In the genomic region with DNA sequence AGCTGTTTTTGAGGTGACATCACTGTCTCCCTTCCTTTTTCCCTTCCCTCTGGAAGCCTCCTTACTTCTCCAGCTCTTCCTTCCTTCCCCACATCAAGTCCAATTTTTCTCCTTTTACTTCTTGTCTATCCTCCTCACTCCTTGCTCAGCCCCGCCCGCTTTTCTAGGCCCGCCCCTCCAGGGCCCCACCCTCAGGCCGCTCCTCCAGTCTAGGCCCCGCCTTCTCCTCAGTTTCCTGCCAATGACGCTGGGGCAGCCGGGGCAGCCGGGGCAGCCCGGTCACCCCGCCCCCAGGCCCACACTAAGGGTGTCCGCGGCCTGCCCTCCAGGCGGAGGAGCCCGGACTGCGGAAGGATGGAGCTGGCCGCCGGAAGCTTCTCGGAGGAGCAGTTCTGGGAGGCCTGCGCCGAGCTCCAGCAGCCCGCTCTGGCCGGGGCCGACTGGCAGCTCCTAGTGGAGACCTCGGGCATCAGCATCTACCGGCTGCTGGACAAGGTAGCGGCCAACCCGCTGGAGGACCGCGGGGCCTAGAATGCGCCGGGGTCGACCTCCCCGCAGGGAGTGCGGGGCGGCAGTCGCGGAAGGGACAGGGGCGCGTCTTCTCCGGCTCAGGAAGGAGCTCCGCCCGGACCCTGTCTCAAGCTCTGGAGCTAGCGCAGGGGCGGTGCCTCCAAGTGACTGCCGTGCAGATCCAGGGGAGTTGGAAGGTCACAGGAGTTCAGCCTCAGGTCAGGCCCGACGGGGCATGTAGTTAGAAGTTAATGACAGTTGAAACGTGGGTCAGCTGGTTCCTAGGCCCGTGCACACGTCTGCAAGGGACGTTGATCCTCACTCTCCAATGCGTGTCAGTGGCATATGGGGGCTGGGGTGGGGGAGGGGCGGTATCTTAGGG, we compare ENCODE assay signal across 8 cellular contexts. TPM values are rescaled to one million over a fixed set of nuclear protein-coding genes. Genes with fewer than 3 reads are reported as not detected.
DNase-seq lines count a peak whose midpoint lies in the region; ATAC-seq and TF ChIP-seq lines count a peak whose summit lies in the region.

A gene (plus strand): TSS at position 302 of the 892 bp plus-strand sequence. CDS start 53 bp downstream, at position 355.

- 0% methylated on average over 22 of the region's 53 CpGs; no CpG with 5 or more reads in 1 of the 2 experiments for WGBS in IMR-90 (ENCODE audit: extremely low coverage in 2 of 2, insufficient read length in 1 of 2), 2 experiments

- peak within 1 kb of the TSS; percentile 90 for H3K4me2 ChIP-seq in IMR-90 (ENCODE audit: low read depth, low read length)

- dilution Hi-C loops in IMR-90 (cut with HindIII; ENCODE audit: low sequenced_read_pairs, unreplicated experiment) = no loop called here

- intact Hi-C loops in IMR-90 (cut with micrococcal nuclease) = loop anchor here (10.0 kb wide), 1 partner anchor 326 kb away; a partner anchor contains a TSS

- peak within 1 kb of the TSS; percentile 91 to 97 for H4K8ac ChIP-seq in IMR-90 (ENCODE audit: low read depth in 2 of 2, low read length in 2 of 2)

- CTCF ChIA-PET in IMR-90 (lab: Yijun Ruan, JAX) = interaction anchor here (0.6 to 1.6 kb wide), 5 partner anchors 15 to 382 kb away, joined by 3 to 9 read pairs (median 4); no protein-coding TSS in a partner anchor

- peak within 1 kb of the TSS; percentile 59; the same call in 1 of the 3 replicates for H2BK15ac ChIP-seq in IMR-90 (ENCODE audit: low read depth, low read length)

- H3K4me1 ChIP-seq in IMR-90 (ENCODE audit: control insufficient read depth, insufficient read depth, low read length) (peaks cover 2% of the 10 kb centered on the region; the same call in 1 of the 2 replicates), neuron (ENCODE audit: insufficient read depth, low read length) (peaks cover 4% of the 10 kb centered on the region), subcutaneous abdominal adipose tissue (ENCODE audit: control insufficient read depth in 5 of 5, insufficient read depth in 5 of 5, low read length in 5 of 5) (peaks cover 2 to 24% (median 16%) of the 10 kb centered on the region in 5 donors)

- peak; percentile 33 for TF ChIP-seq RAD21 in IMR-90 (IDR thresholded peaks at IDR 0.05; ENCODE audit: low read length)

- H3K4ac ChIP-seq in IMR-90 (ENCODE audit: low read depth, low read length) = peak within 1 kb of the TSS; percentile 99

- peak within 1 kb of the TSS; percentile 72 for H3K18ac ChIP-seq in IMR-90 (ENCODE audit: low read depth, low read length)

- POLR2A ChIA-PET in IMR-90 (lab: Charles Lee; ENCODE audit: unreplicated experiment) = no interaction called here

- peak within 1 kb of the TSS; percentile 99 for H3K14ac ChIP-seq in IMR-90 (replicated peaks; ENCODE audit: low read depth, low read length)

- peak within 1 kb of the TSS; percentile 98 for H2AFZ ChIP-seq in IMR-90 (replicated peaks; ENCODE audit: low read length, poor library complexity)
- H2AFZ ChIP-seq in neuron (ENCODE audit: low read depth, low read length) = peak within 1 kb of the TSS; percentile 82

- H3K27ac ChIP-seq in IMR-90 (ENCODE audit: insufficient read depth, low read length) (peak within 1 kb of the TSS; percentile 71), subcutaneous abdominal adipose tissue (ENCODE audit: low read depth, low read length) (peak within 1 kb of the TSS; percentile 69)

- peak within 1 kb of the TSS; percentile 67 for H2BK5ac ChIP-seq in IMR-90 (ENCODE audit: low read depth, low read length, poor library complexity, severe bottlenecking)

- H3K23ac ChIP-seq in IMR-90 (ENCODE audit: low read depth, low read length) = peak within 1 kb of the TSS; percentile 99

- no TSS peak for BruUV-seq in IMR-90 (replicated peaks; lab: Mats Ljungman, UMichigan)

- H3K27me3 ChIP-seq in IMR-90 (ENCODE audit: control insufficient read depth, insufficient read depth, low read length) (no peaks in the 10 kb centered on the region), neuron (ENCODE audit: insufficient read depth, low read length) (peaks cover 2% of the 10 kb centered on the region), subcutaneous abdominal adipose tissue (ENCODE audit: control insufficient read depth in 5 of 5, insufficient read depth in 4 of 5, low read length in 5 of 5) (no peaks in the 10 kb centered on the region)

- H2BK20ac ChIP-seq in IMR-90 (ENCODE audit: low read depth, low read length) = no peak within 1 kb of the TSS

- H3K56ac ChIP-seq in IMR-90 (ENCODE audit: extremely low read depth, insufficient read depth, low read length) = peak within 1 kb of the TSS; percentile 58

- H3K4me3 ChIP-seq in IMR-90 (ENCODE audit: insufficient read depth, low read depth, low read length) (peak within 1 kb of the TSS; percentile 87), neuron (ENCODE audit: low read length) (peak within 1 kb of the TSS; percentile 64), subcutaneous abdominal adipose tissue (ENCODE audit: low read depth in 1 of 5, low read length in 5 of 5) (peak within 1 kb of the TSS; percentile 80 to 96 (median 83))

- 0 out of 2 replicates have a peak, but pooled peaks cover 2% of the 10 kb centered on the region for H4K20me1 ChIP-seq in IMR-90 (ENCODE audit: insufficient read depth, low read length)

- TF ChIP-seq POLR2A in IMR-90 (IDR thresholded peaks at IDR 0.05; ENCODE audit: low read depth, low read length) = peak; percentile 78

- peak within 1 kb of the TSS; percentile 66; the same call in 1 of the 2 replicates for H2AK5ac ChIP-seq in IMR-90 (ENCODE audit: low read depth, low read length)

- H3K9me1 ChIP-seq in IMR-90 (ENCODE audit: insufficient read depth, low read length) = peaks cover 10% of the 10 kb centered on the region

- H3K36me3 ChIP-seq in IMR-90 (ENCODE audit: control insufficient read depth, insufficient read depth, low read length) (peaks cover 3% of the 10 kb centered on the region), neuron (ENCODE audit: insufficient read depth, low read length) (no peaks in the 10 kb centered on the region), subcutaneous abdominal adipose tissue (ENCODE audit: control insufficient read depth in 5 of 5, insufficient read depth in 5 of 5, low read length in 5 of 5) (peaks cover 0 to 10% (median 7%) of the 10 kb centered on the region in 5 donors)

- no peaks in the 10 kb centered on the region for H3K9me3 ChIP-seq in IMR-90 (ENCODE audit: control insufficient read depth, insufficient read depth, low read length)
- no peaks in the 10 kb centered on the region for H3K9me3 ChIP-seq in neuron (ENCODE audit: low read length)
- H3K9me3 ChIP-seq in subcutaneous abdominal adipose tissue (ENCODE audit: control insufficient read depth in 5 of 5, low read length in 5 of 5) = no peaks in the 10 kb centered on the region

- peak within 1 kb of the TSS; percentile 83 for H4K91ac ChIP-seq in IMR-90 (ENCODE audit: insufficient read depth, low read depth, low read length)

- H2BK120ac ChIP-seq in IMR-90 (ENCODE audit: low read depth, low read length) = peak within 1 kb of the TSS; percentile 82

- peak within 1 kb of the TSS; percentile 88 for H3K9ac ChIP-seq in IMR-90 (ENCODE audit: low read depth, low read length)
- peak within 1 kb of the TSS; percentile 30 to 90 (median 72) for H3K9ac ChIP-seq in subcutaneous abdominal adipose tissue (ENCODE audit: low read length in 5 of 5)

- H3K79me1 ChIP-seq in IMR-90 (ENCODE audit: low read depth in 1 of 2, low read length in 2 of 2) = peaks cover 26 to 39% of the 10 kb centered on the region in 2 experiments

- ATAC-seq in GM21529 (IDR thresholded peaks at IDR 0.05; ENCODE audit: unreplicated experiment) = peak; percentile 99
- ATAC-seq in IMR-90 (ENCODE audit: low read depth) = peak; percentile 100

- H4K5ac ChIP-seq in IMR-90 (ENCODE audit: low read depth, low read length) = peak within 1 kb of the TSS; percentile 90

- in situ Hi-C loops in IMR-90 (cut with MboI; ENCODE audit: low sequenced_read_pairs) = no loop called here

- peak; percentile 46 for TF ChIP-seq CTCF in IMR-90 (conservative IDR thresholded peaks at IDR 0.05; ENCODE audit: low read depth, low read length)

- DNase-seq in DMS53 treated with DMSO at 0.1 percent for 48 hours (lab: John Stamatoyannopoulos, UW; ENCODE audit: unreplicated experiment) (peak; percentile 68), IMR-90 (peak; percentile 87), SHP77 treated with DMSO at 0.1 percent for 48 hours (lab: John Stamatoyannopoulos, UW) (peak; percentile 51), foreskin melanocyte (peak; percentile 90)
- peak; percentile 30 to 65 (median 42) for DNase-seq in activated naive CD4-positive, alpha-beta T cell (lab: John Stamatoyannopoulos, UW)

- peak within 1 kb of the TSS; percentile 90 for H2AK9ac ChIP-seq in IMR-90 (replicated peaks; ENCODE audit: low read depth, low read length, poor library complexity)

TF ChIP-seq in IMR-90, 13 proteins besides CTCF, POLR2A, EP300 and RAD21:
- no peak for TF ChIP-seq NFE2L2 (IDR thresholded peaks at IDR 0.05; ENCODE audit: low read depth, low read length)
- 0 out of 2 replicates have a peak, but pooled peaks have one; percentile 36 for TF ChIP-seq MXI1 (IDR thresholded peaks at IDR 0.05; ENCODE audit: borderline replicate concordance, low read depth, low read length)
- TF ChIP-seq MAZ (IDR thresholded peaks at IDR 0.05; ENCODE audit: borderline replicate concordance, low read depth, low read length) = peak; percentile 94
- TF ChIP-seq RCOR1 (IDR thresholded peaks at IDR 0.05; ENCODE audit: insufficient replicate concordance, low read length) = peak; percentile 59
- no peak for TF ChIP-seq CEBPB (IDR thresholded peaks at IDR 0.05; ENCODE audit: low read depth, low read length)
- TF ChIP-seq, protein P1, sequence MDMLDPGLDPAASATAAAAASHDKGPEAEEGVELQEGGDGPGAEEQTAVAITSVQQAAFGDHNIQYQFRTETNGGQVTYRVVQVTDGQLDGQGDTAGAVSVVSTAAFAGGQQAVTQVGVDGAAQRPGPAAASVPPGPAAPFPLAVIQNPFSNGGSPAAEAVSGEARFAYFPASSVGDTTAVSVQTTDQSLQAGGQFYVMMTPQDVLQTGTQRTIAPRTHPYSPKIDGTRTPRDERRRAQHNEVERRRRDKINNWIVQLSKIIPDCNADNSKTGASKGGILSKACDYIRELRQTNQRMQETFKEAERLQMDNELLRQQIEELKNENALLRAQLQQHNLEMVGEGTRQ (IDR thresholded peaks at IDR 0.05; ENCODE audit: low read depth, low read length) = 0 out of 2 replicates have a peak, but pooled peaks have one; percentile 18
- no peak; the same call in 1 of the 2 replicates for TF ChIP-seq RFX5 (IDR thresholded peaks at IDR 0.05; ENCODE audit: low read depth, low read length)
TF ChIP-seq in IMR-90: peak in this region for 4.

RNA-seq across cellular contexts. Expression of the gene that starts here (rescaled TPM):
- total RNA-seq in IMR-90 (2012; rRNA removed) = 12.9 and 18.1 TPM in 2 replicates
- polyA plus RNA-seq in IMR-90 (2012; rRNA removed) = 10.5 and 11.6 TPM in 2 replicates
- 5.0 and 6.1 TPM in 2 replicates for polyA plus RNA-seq in IMR-90 (2012; cell fraction: cytosol; rRNA removed)
- 3.1 and 12.3 TPM in 2 replicates for polyA plus RNA-seq in IMR-90 (2012; cell fraction: nucleus; rRNA removed; ENCODE audit: low replicate concordance)

Comparison
In these comparisons a context has a peak if more than half of its experiments do, and no peak if none do; other contexts are left out.
1. Peak in every context shown above with its lines: DNase-seq, ATAC-seq, H3K4me3 ChIP-seq and H3K27ac ChIP-seq.